ENCODE assay signal across 8 cellular contexts in the genomic region with DNA sequence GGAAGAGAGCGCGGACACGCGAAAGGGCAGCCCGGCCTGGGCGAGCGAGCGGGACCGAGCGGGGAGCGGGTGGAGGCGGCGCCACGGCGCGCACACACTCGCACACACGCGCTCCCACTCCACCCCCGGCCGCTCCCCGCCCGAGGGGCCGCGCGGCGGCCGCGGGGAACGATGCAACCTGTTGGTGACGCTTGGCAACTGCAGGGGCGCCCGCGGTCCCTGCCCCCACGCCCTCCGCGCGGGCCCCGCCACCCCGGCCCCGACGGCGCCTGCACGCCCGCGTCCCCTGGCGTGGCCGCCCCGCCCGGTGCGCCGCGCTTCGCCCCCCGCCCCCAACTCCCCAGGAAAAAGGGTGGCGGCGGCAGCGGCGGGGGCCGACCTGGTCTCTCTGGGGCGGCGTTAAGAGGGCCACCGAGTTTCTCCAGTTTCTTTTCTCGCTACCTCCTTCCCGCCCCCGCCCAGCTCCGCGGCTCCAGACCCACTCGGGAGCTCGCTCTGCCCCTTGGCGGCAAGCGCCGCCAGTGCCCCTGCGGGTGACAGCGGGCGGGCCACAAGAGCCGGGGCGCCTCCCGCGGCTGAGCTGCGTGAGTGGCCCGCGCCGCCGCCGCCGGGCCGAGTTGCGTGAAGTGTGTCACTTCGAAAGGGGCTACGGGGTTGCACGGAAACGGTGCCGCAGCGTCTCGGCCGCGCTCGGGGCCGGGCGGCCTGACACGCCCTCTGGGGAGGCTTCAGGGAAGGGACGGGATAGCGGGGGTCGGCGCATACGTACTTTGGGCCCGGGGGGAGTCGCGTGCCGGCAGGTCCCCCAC. TPM values are rescaled to one million over a fixed set of nuclear protein-coding genes. Genes with fewer than 3 reads are reported as not detected.
DNase-seq lines count a peak whose midpoint lies in the region; ATAC-seq lines count a peak whose summit lies in the region.

A gene (minus strand): TSS at position 80 of the 809 bp plus-strand sequence. CDS start 2,847 bp downstream, outside the sequence.

- peaks cover 57% of the 10 kb centered on the region for H3K4me1 Mint-ChIP-seq in activated T-cell treated with anti-CD3 and anti-CD28 coated beads, Interleukin-2, amount 50 U/mL, for 24 hours (ENCODE audit: low read depth)

- ATAC-seq in GM19372 (IDR thresholded peaks at IDR 0.05; ENCODE audit: low read depth, unreplicated experiment): peak; percentile 62
- peak; percentile 61 for ATAC-seq in HG03521 (IDR thresholded peaks at IDR 0.05; ENCODE audit: unreplicated experiment)
- peak; percentile 92 for ATAC-seq in esophagus mucosa

- peak within 1 kb of the TSS; percentile 87 for H3K4me3 Mint-ChIP-seq in activated T-cell treated with anti-CD3 and anti-CD28 coated beads, Interleukin-2, amount 50 U/mL, for 24 hours

- H3K9me3 Mint-ChIP-seq in activated T-cell treated with anti-CD3 and anti-CD28 coated beads, Interleukin-2, amount 50 U/mL, for 24 hours: peaks cover 8% of the 10 kb centered on the region

- peak within 1 kb of the TSS; percentile 99 for H3K27ac Mint-ChIP-seq in activated T-cell treated with anti-CD3 and anti-CD28 coated beads, Interleukin-2, amount 50 U/mL, for 24 hours

- peaks cover 50% of the 10 kb centered on the region for H3K36me3 Mint-ChIP-seq in activated T-cell treated with anti-CD3 and anti-CD28 coated beads, Interleukin-2, amount 50 U/mL, for 24 hours (ENCODE audit: low read depth)

- no peaks in the 10 kb centered on the region for H3K27me3 Mint-ChIP-seq in activated T-cell treated with anti-CD3 and anti-CD28 coated beads, Interleukin-2, amount 50 U/mL, for 24 hours

- DNase-seq in COLO668 (lab: John Stamatoyannopoulos, UW; ENCODE audit: unreplicated experiment) (peak; percentile 87), OCI-M1 (lab: John Stamatoyannopoulos, UW) (peak; percentile 92), myocyte (ENCODE audit: low read depth) (peak; percentile 89)
- DNase-seq in activated T-cell treated with anti-CD3 and anti-CD28 coated beads, Interleukin-2, amount 50 U/mL, for 24 hours: peak; percentile 91
- DNase-seq in stimulated activated CD8-positive, alpha-beta memory T cell treated with anti-CD3 and anti-CD28 coated beads, Interleukin-7, amount 100 ng/mL, for 48 hours (ENCODE audit: extremely low read depth in 1 of 2, low read depth in 1 of 2): peak; percentile 67 to 71

RNA-seq across cellular contexts. Expression of the gene that starts here (rescaled TPM):
- total RNA-seq in esophagus mucosa (32.4 TPM), myocyte (52.2 and 59.9 TPM in 2 replicates)
- polyA plus RNA-seq in myocyte (2012): 20.3 TPM

Comparison
In these comparisons a context has a peak if more than half of its experiments do, and no peak if none do; other contexts are left out.
1. Peak in every context shown above with its lines: DNase-seq and ATAC-seq.